Comparison of ENCODE assay signal across 1 cellular context in the genomic region with DNA sequence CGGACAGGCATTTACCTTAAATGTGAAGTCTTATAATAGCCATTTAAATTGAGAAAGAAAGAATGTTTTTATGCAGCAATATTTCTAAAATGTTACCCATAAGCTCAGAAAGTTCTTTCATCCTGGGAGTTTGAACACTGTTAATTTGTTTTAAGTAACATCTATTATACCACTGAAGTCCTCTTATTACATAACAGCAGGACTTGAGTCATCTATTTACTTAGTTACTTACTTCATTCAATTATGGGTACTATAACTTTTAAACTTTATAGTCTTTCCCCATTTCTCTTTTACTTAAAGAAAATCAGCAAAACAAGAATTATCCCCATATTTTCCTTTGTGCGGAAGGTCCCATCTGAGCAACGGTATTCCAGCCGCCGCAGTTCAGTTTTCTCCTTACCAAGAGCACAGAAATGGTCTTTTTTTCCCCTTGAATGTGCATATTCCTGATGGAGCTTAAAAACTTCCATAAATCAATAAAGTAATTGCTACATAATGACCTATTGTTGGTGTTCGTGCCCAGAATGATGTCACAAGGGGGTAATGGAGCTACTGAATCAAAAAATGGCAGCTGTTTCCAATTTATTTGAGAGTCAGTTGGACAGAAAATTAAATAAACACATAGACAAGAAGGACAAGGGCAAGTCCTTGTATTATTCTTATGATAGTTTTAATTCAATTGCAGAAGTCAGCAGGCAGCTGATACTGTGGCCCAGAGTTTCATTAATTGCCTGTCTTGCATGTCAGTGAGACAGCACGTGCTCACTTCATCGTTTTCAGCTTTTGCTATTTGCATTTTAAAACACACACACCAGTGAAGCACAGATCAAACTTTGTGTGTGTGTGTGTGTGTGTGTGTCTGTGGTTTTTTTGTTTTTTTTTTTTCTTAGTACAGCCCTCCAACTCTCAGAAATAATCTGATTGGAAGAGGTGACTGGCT.
TF ChIP-seq lines count a peak whose summit lies in the region.

No MANE protein-coding gene starts in this region.

TF ChIP-seq in WTC11, 78 proteins besides CTCF, POLR2A, EP300 and RAD21 (continued from another document):
- TF ChIP-seq, protein P1, sequence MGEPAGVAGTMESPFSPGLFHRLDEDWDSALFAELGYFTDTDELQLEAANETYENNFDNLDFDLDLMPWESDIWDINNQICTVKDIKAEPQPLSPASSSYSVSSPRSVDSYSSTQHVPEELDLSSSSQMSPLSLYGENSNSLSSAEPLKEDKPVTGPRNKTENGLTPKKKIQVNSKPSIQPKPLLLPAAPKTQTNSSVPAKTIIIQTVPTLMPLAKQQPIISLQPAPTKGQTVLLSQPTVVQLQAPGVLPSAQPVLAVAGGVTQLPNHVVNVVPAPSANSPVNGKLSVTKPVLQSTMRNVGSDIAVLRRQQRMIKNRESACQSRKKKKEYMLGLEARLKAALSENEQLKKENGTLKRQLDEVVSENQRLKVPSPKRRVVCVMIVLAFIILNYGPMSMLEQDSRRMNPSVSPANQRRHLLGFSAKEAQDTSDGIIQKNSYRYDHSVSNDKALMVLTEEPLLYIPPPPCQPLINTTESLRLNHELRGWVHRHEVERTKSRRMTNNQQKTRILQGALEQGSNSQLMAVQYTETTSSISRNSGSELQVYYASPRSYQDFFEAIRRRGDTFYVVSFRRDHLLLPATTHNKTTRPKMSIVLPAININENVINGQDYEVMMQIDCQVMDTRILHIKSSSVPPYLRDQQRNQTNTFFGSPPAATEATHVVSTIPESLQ (CRISPR knock-in tag; IDR thresholded peaks at IDR 0.05) = no peak
- TF ChIP-seq, protein P2, sequence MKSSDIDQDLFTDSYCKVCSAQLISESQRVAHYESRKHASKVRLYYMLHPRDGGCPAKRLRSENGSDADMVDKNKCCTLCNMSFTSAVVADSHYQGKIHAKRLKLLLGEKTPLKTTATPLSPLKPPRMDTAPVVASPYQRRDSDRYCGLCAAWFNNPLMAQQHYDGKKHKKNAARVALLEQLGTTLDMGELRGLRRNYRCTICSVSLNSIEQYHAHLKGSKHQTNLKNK (CRISPR knock-in tag; IDR thresholded peaks at IDR 0.05) = no peak
- TF ChIP-seq CREM (CRISPR knock-in tag; IDR thresholded peaks at IDR 0.05) (no peak), RORB (CRISPR knock-in tag; IDR thresholded peaks at IDR 0.05) (no peak), ZNF317 (CRISPR knock-in tag; IDR thresholded peaks at IDR 0.05; ENCODE audit: borderline replicate concordance, low read depth) (no peak), ESRRA (CRISPR knock-in tag; IDR thresholded peaks at IDR 0.05; ENCODE audit: borderline replicate concordance) (no peak), ZNF121 (CRISPR knock-in tag; IDR thresholded peaks at IDR 0.05) (no peak), ARID4B (CRISPR knock-in tag; IDR thresholded peaks at IDR 0.05; ENCODE audit: borderline replicate concordance) (no peak)
- TF ChIP-seq, protein P3, sequence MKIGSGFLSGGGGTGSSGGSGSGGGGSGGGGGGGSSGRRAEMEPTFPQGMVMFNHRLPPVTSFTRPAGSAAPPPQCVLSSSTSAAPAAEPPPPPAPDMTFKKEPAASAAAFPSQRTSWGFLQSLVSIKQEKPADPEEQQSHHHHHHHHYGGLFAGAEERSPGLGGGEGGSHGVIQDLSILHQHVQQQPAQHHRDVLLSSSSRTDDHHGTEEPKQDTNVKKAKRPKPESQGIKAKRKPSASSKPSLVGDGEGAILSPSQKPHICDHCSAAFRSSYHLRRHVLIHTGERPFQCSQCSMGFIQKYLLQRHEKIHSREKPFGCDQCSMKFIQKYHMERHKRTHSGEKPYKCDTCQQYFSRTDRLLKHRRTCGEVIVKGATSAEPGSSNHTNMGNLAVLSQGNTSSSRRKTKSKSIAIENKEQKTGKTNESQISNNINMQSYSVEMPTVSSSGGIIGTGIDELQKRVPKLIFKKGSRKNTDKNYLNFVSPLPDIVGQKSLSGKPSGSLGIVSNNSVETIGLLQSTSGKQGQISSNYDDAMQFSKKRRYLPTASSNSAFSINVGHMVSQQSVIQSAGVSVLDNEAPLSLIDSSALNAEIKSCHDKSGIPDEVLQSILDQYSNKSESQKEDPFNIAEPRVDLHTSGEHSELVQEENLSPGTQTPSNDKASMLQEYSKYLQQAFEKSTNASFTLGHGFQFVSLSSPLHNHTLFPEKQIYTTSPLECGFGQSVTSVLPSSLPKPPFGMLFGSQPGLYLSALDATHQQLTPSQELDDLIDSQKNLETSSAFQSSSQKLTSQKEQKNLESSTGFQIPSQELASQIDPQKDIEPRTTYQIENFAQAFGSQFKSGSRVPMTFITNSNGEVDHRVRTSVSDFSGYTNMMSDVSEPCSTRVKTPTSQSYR (CRISPR knock-in tag; IDR thresholded peaks at IDR 0.05) = no peak
- TF ChIP-seq, protein P4, sequence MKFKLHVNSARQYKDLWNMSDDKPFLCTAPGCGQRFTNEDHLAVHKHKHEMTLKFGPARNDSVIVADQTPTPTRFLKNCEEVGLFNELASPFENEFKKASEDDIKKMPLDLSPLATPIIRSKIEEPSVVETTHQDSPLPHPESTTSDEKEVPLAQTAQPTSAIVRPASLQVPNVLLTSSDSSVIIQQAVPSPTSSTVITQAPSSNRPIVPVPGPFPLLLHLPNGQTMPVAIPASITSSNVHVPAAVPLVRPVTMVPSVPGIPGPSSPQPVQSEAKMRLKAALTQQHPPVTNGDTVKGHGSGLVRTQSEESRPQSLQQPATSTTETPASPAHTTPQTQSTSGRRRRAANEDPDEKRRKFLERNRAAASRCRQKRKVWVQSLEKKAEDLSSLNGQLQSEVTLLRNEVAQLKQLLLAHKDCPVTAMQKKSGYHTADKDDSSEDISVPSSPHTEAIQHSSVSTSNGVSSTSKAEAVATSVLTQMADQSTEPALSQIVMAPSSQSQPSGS (CRISPR knock-in tag; IDR thresholded peaks at IDR 0.05; ENCODE audit: borderline replicate concordance, low read depth) = no peak
